ENCODE assay signal across 14 cellular contexts in genomic region chrX:48278958-48279357, GRCh38. TPM values are rescaled to one million over a fixed set of nuclear protein-coding genes. Genes with fewer than 3 reads are reported as not detected.
A peak's percentile ranks its signal among the peaks of the same experiment; 100 is the strongest.
DNase-seq lines count a peak whose midpoint lies in the region; ATAC-seq and TF ChIP-seq lines count a peak whose summit lies in the region.
"Had no signal": no experiment of that assay in that cellular context is flagged by ENCODE, and none has a peak within 500 bp of the region (broad histone marks: within the 10 kb centered on the region; RNA-seq: fewer than 3 reads in every experiment).

No MANE protein-coding gene starts in this region.

- H3F3A ChIP-seq in GM23248 (ENCODE audit: insufficient read depth): no peaks in the 10 kb centered on the region

- H3K4me3 Mint-ChIP-seq in Caco-2 (ENCODE audit: unreplicated experiment): no peak overlapping the region
- H3K4me3 Mint-ChIP-seq: natural killer cell treated with Interleukin-12 subunit alpha and Interleukin-12 subunit beta and Interleukin-15 and Interleukin-18, amount 100 ng/mL, for 72 hours had no signal

- DNase-seq in Caco-2: peak; percentile 2 to 34
- DNase-seq in GM23248: peak; percentile 16
- peak; percentile 19 for DNase-seq in OCI-M1 (lab: John Stamatoyannopoulos, UW)
- DNase-seq in iPS DF 6.9 (ENCODE audit: low read depth, low spot score): peak; percentile 0
- DNase-seq in NCI-H226: no peak
- DNase-seq in NCI-H1436 (lab: John Stamatoyannopoulos, UW): no peak
- DNase-seq: effector CD4-positive, alpha-beta T cell; glutamatergic neuron; left ventricle myocardium inferior; NCI-H1694; T-helper 1 cell had no signal

- H3K36me3 ChIP-seq in Caco-2 (ENCODE audit: control insufficient read depth, insufficient read depth, low read length) (no peaks in the 10 kb centered on the region), GM23248 (ENCODE audit: low read depth) (no peaks in the 10 kb centered on the region), iPS DF 6.9 (ENCODE audit: control insufficient read depth, insufficient read depth, low read length) (no peaks in the 10 kb centered on the region)
- H3K36me3 ChIP-seq: HAP-1, left ventricle myocardium inferior had no signal

- H2AFZ ChIP-seq in GM23248: no peak overlapping the region

- 5 to 7% methylated on average over 8 to 9 of the region's 9 CpGs for WGBS in GM23248 (ENCODE audit: low coverage in 1 of 2, low lambda C conversion rate in 2 of 2, missing lambda C conversion rate in 2 of 2), 2 experiments
- no CpG with 5 or more reads among the region's 9 CpGs for WGBS in iPS DF 6.9 (ENCODE audit: insufficient coverage, insufficient read length)

- POLR2A ChIA-PET in Caco-2 (lab: Charles Lee): no interaction called here

- H3K9ac ChIP-seq in GM23248: no peak overlapping the region

- CTCF ChIA-PET in Caco-2 (lab: Charles Lee): no interaction called here

- no peaks in the 10 kb centered on the region for H3K27me3 ChIP-seq in Caco-2 (replicated peaks; ENCODE audit: control insufficient read depth, insufficient read depth, low read length)
- H3K27me3 ChIP-seq in GM23248 (replicated peaks; ENCODE audit: insufficient read depth): no peaks in the 10 kb centered on the region
- H3K27me3 ChIP-seq in iPS DF 6.9 (ENCODE audit: control insufficient read depth, insufficient read depth, low read length): no peaks in the 10 kb centered on the region

- H3K36me3 Mint-ChIP-seq in Caco-2 (ENCODE audit: insufficient read depth, unreplicated experiment): no peaks in the 10 kb centered on the region
- H3K36me3 Mint-ChIP-seq: natural killer cell treated with Interleukin-12 subunit alpha and Interleukin-12 subunit beta and Interleukin-15 and Interleukin-18, amount 100 ng/mL, for 72 hours had no signal

- no peak overlapping the region for H3K27ac ChIP-seq in GM23248
- H3K27ac ChIP-seq in iPS DF 6.9 (ENCODE audit: low read length): no peak overlapping the region
- H3K27ac ChIP-seq: left ventricle myocardium inferior had no signal

- H3K9me3 Mint-ChIP-seq in Caco-2 (ENCODE audit: unreplicated experiment): no peaks in the 10 kb centered on the region
- H3K9me3 Mint-ChIP-seq: natural killer cell treated with Interleukin-12 subunit alpha and Interleukin-12 subunit beta and Interleukin-15 and Interleukin-18, amount 100 ng/mL, for 72 hours had no signal

- H3K79me2 ChIP-seq in GM23248 (ENCODE audit: insufficient read depth): no peaks in the 10 kb centered on the region

- no peaks in the 10 kb centered on the region for H3K27me3 Mint-ChIP-seq in Caco-2 (ENCODE audit: insufficient read depth, unreplicated experiment)

- no peaks in the 10 kb centered on the region for H3K9me3 ChIP-seq in Caco-2
- H3K9me3 ChIP-seq in GM23248 (ENCODE audit: low read depth): no peaks in the 10 kb centered on the region
- no peaks in the 10 kb centered on the region for H3K9me3 ChIP-seq in iPS DF 6.9 (ENCODE audit: control insufficient read depth, insufficient read depth, low read length)
- H3K9me3 ChIP-seq: HAP-1, left ventricle myocardium inferior had no signal

- BruUV-seq in Caco-2 (replicated peaks; lab: Mats Ljungman, UMichigan): no TSS peak

- H3K27ac Mint-ChIP-seq in Caco-2 (ENCODE audit: unreplicated experiment): no peak overlapping the region
- H3K27ac Mint-ChIP-seq: natural killer cell treated with Interleukin-12 subunit alpha and Interleukin-12 subunit beta and Interleukin-15 and Interleukin-18, amount 100 ng/mL, for 72 hours had no signal

- ATAC-seq in GM19463 (IDR thresholded peaks at IDR 0.05; ENCODE audit: unreplicated experiment): no peak
- ATAC-seq: natural killer cell treated with Interleukin-12 subunit alpha and Interleukin-12 subunit beta and Interleukin-15 and Interleukin-18, amount 100 ng/mL, for 72 hours had no signal

- H3K4me3 ChIP-seq in Caco-2 (ENCODE audit: low read depth, low read length): no peak overlapping the region
- H3K4me3 ChIP-seq in GM23248: no peak overlapping the region
- no peak overlapping the region for H3K4me3 ChIP-seq in iPS DF 6.9 (ENCODE audit: low read length)
- H3K4me3 ChIP-seq: HAP-1, left ventricle myocardium inferior had no signal

- in situ Hi-C loops in GM23248 (cut with MboI): no loop called here

- intact Hi-C loops in Caco-2 (cut with micrococcal nuclease; ENCODE audit: unreplicated experiment): no loop called here

- no peaks in the 10 kb centered on the region for H3K4me1 Mint-ChIP-seq in Caco-2 (ENCODE audit: low read depth, unreplicated experiment)

- no peak for TF ChIP-seq CTCF in Caco-2 (IDR thresholded peaks at IDR 0.05; ENCODE audit: insufficient read depth in 1 of 2, low read depth in 1 of 2, low read length in 1 of 2, severe bottlenecking in 1 of 2, unreplicated experiment in 1 of 2)

- H3K4me2 ChIP-seq in GM23248 (ENCODE audit: unreplicated experiment): no peak overlapping the region

- H4K20me1 ChIP-seq in GM23248 (ENCODE audit: insufficient read depth): no peaks in the 10 kb centered on the region

- no peaks in the 10 kb centered on the region for H3K4me1 ChIP-seq in Caco-2
- H3K4me1 ChIP-seq in GM23248 (ENCODE audit: insufficient read depth): no peaks in the 10 kb centered on the region
- no peaks in the 10 kb centered on the region; the same call in 1 of the 2 replicates for H3K4me1 ChIP-seq in iPS DF 6.9 (ENCODE audit: control insufficient read depth, insufficient read depth, low read length)
- H3K4me1 ChIP-seq: HAP-1, left ventricle myocardium inferior had no signal

- H3K9me2 ChIP-seq in GM23248 (ENCODE audit: insufficient read depth): no peaks in the 10 kb centered on the region

RNA-seq across cellular contexts. Expression of gene SSX1, which starts 23.8 kb away (rescaled TPM):
- not detected in 2 replicates for total RNA-seq in Caco-2 (2022)
- total RNA-seq in GM23248 (2014; rRNA removed; shearing (Covaris generic)): not detected in 2 replicates
- not detected in 2 replicates for polyA plus RNA-seq in GM23248 (2016; fragmentation: Nextera tagmentation; extraction: Ambion mirVana)
- total RNA-seq: left ventricle myocardium inferior; natural killer cell treated with Interleukin-12 subunit alpha and Interleukin-12 subunit beta and Interleukin-15 and Interleukin-18, amount 100 ng/mL, for 72 hours had no signal

Comparison
In these comparisons a context has a peak if more than half of its experiments do, and no peak if none do; other contexts are left out.
1. DNase-seq: peak in Caco-2 (2 of 2), GM23248 (single experiment), OCI-M1 (single experiment) and iPS DF 6.9 (single experiment); none in NCI-H226 (single experiment) and NCI-H1436 (single experiment).